In the genomic region with DNA sequence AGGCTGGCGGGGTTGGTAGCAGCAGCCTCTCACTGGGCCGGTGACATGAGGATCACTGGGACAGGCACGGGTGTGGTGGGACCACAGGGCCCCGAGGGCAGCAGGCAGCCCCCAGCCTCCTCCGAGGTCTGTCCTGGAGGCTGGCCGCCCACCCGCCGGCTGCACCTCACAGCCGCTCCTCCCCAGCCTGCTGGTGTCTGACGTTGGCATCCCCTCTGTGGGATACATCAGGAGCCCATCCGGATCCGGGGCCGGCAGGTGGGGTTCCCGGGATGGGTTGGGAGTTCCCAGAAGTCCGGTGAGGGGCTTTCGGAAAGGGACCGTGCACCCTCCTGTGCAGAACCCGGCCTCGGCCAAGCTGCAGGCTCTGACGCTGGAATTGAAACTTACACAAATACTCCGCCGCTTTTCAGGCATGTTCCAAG, we compare ENCODE assay signal across 11 cellular contexts.
DNase-seq lines count a peak whose midpoint lies in the region; ATAC-seq and TF ChIP-seq lines count a peak whose summit lies in the region.
"Had no signal": no experiment of that assay in that cellular context is flagged by ENCODE, and none has a peak within 500 bp of the region (broad histone marks: within the 10 kb centered on the region; RNA-seq: fewer than 3 reads in every experiment).

No MANE protein-coding gene starts in this region.

- intact Hi-C loops in heart left ventricle (cut with DNase I) (loop anchor here in 3 of 10 donors (5.0 to 10.0 kb wide), 3 partner anchors 35 to 238 kb away; no protein-coding TSS in a partner anchor), Right ventricle myocardium inferior (cut with DNase I) (loop anchor here (5.0 kb wide), 1 partner anchor 35 kb away; no protein-coding TSS in a partner anchor), esophagus squamous epithelium (cut with DNase I) (no loop called here), posterior vena cava (cut with DNase I) (loop anchor here in 1 of 2 donors (5.0 kb wide), 1 partner anchor 245 kb away; a partner anchor contains a TSS), uterus (cut with DNase I; ENCODE audit: low total_unique reads) (no loop called here)

- H3K9me3 ChIP-seq in heart left ventricle, result no peaks in the 10 kb centered on the region
- H3K9me3 ChIP-seq in esophagus squamous epithelium, result no peaks in the 10 kb centered on the region
- H3K9me3 ChIP-seq in uterus, result no peaks in the 10 kb centered on the region
- H3K9me3 ChIP-seq: colonic mucosa, upper lobe of left lung had no signal

- peak in 1 of 5 donors; percentile 32 for DNase-seq in heart left ventricle
- no peak for DNase-seq in Right ventricle myocardium inferior (ENCODE audit: missing footprints)
- DNase-seq in esophagus squamous epithelium (lab: John Stamatoyannopoulos, UW), result no peak
- DNase-seq in posterior vena cava (ENCODE audit: low spot score), result peak; percentile 85
- DNase-seq in uterus, result peak; percentile 26
- no peak for DNase-seq in NCI-H1417 treated with DMSO at 0.1 percent for 48 hours (lab: John Stamatoyannopoulos, UW)
- DNase-seq: NCI-H2081 treated with DMSO at 0.1 percent for 48 hours had no signal

- no peak for TF ChIP-seq CTCF in heart left ventricle (IDR thresholded peaks at IDR 0.05)
- TF ChIP-seq CTCF in esophagus squamous epithelium (IDR thresholded peaks at IDR 0.05), result no peak
- TF ChIP-seq CTCF in uterus (IDR thresholded peaks at IDR 0.05), result no peak

- 76 to 93% (median 87%) methylated on average over 20 to 22 of the region's 22 CpGs for WGBS in heart left ventricle, 4 donors
- 74 to 80% methylated on average over 1 to 11 of the region's 22 CpGs for WGBS in esophagus squamous epithelium, 2 donors

- H3K36me3 ChIP-seq in heart left ventricle (no peaks in the 10 kb centered on the region), esophagus squamous epithelium (no peaks in the 10 kb centered on the region), uterus (no peaks in the 10 kb centered on the region)
- H3K36me3 ChIP-seq: colonic mucosa, upper lobe of left lung had no signal

- H3K27ac ChIP-seq in heart left ventricle, result peak overlapping the region; percentile 77 to 99 (median 94)
- peak overlapping the region; percentile 80 to 95 (median 88) for H3K27ac ChIP-seq in esophagus squamous epithelium
- H3K27ac ChIP-seq in uterus, result peak overlapping the region; percentile 93 to 97

- H3K27me3 ChIP-seq in heart left ventricle (no peaks in the 10 kb centered on the region), esophagus squamous epithelium (peaks cover 0 to 89% (median 0%) of the 10 kb centered on the region in 4 donors), uterus (no peaks in the 10 kb centered on the region)
- H3K27me3 ChIP-seq: colonic mucosa, upper lobe of left lung had no signal

- no peak for TF ChIP-seq POLR2A in heart left ventricle (IDR thresholded peaks at IDR 0.05)
- TF ChIP-seq POLR2A in esophagus squamous epithelium (IDR thresholded peaks at IDR 0.05), result no peak
- no peak for TF ChIP-seq POLR2A in uterus (IDR thresholded peaks at IDR 0.05)

- no peak for ATAC-seq in heart left ventricle
- ATAC-seq in Right ventricle myocardium inferior, result no peak
- no peak for ATAC-seq in HG02973 (IDR thresholded peaks at IDR 0.05; ENCODE audit: unreplicated experiment)
- no peak for ATAC-seq in GM19351 (IDR thresholded peaks at IDR 0.05; ENCODE audit: unreplicated experiment)

- H3K4me1 ChIP-seq in heart left ventricle (peaks cover 0 to 85% (median 42%) of the 10 kb centered on the region in 12 donors), esophagus squamous epithelium (peaks cover 13 to 44% (median 30%) of the 10 kb centered on the region in 3 donors), uterus (peaks cover 9 to 22% of the 10 kb centered on the region in 2 donors)
- H3K4me1 ChIP-seq: colonic mucosa had no signal

- H3K4me3 ChIP-seq in heart left ventricle, result peak overlapping the region in 1 of 12 donors; percentile 13
- H3K4me3 ChIP-seq in esophagus squamous epithelium, result no peak overlapping the region
- H3K4me3 ChIP-seq in uterus, result no peak overlapping the region
- H3K4me3 ChIP-seq: colonic mucosa, upper lobe of left lung had no signal

Comparison
In these comparisons a context has a peak if more than half of its experiments do, and no peak if none do; other contexts are left out.
1. DNase-seq: peak in posterior vena cava (single experiment) and uterus (2 of 2); none in Right ventricle myocardium inferior (single experiment), esophagus squamous epithelium (single experiment) and NCI-H1417 treated with DMSO at 0.1 percent for 48 hours (single experiment).
2. Peak in every context shown above with its lines, with median percentiles within 50 percentile points of each other: H3K27ac ChIP-seq.